8 cellular contexts compared by ENCODE assay signal in genomic region chr5:160009591-160009989, GRCh38. TPM values are rescaled to one million over a fixed set of nuclear protein-coding genes. Genes with fewer than 3 reads are reported as not detected.
DNase-seq lines count a peak whose midpoint lies in the region; ATAC-seq, FAIRE-seq and TF ChIP-seq lines count a peak whose summit lies in the region.

No MANE protein-coding gene starts in this region.

- no peaks in the 10 kb centered on the region for H3K27me3 ChIP-seq in HUES6 (ENCODE audit: control insufficient read depth, insufficient read depth, low read length)
- no peaks in the 10 kb centered on the region for H3K27me3 ChIP-seq in bronchial epithelial cell (ENCODE audit: control insufficient read depth, insufficient read depth, low read length)
- no peaks in the 10 kb centered on the region for H3K27me3 ChIP-seq in mucosa of rectum (ENCODE audit: control insufficient read depth in 2 of 2, insufficient read depth in 2 of 2, low read length in 2 of 2)

- ATAC-seq in GM18867 (IDR thresholded peaks at IDR 0.05; ENCODE audit: unreplicated experiment): peak; percentile 10

- H3K4me3 ChIP-seq in HUES6 (ENCODE audit: low read depth, low read length) (peak overlapping the region; percentile 92), bronchial epithelial cell (ENCODE audit: low read depth, low read length) (peak overlapping the region; percentile 62), mucosa of rectum (ENCODE audit: low read length in 2 of 2) (peak overlapping the region; percentile 93 to 100)

- H3K9me3 ChIP-seq in HUES6 (ENCODE audit: control insufficient read depth, insufficient read depth, low read depth, low read length) (no peaks in the 10 kb centered on the region), mucosa of rectum (ENCODE audit: control insufficient read depth in 2 of 2, low read length in 2 of 2) (no peaks in the 10 kb centered on the region)

- no peaks in the 10 kb centered on the region for H3K4me1 ChIP-seq in HUES6 (ENCODE audit: control insufficient read depth, insufficient read depth, low read length)
- H3K4me1 ChIP-seq in mucosa of rectum (ENCODE audit: control insufficient read depth in 2 of 2, insufficient read depth in 2 of 2, low read length in 2 of 2): peaks cover 22% of the 10 kb centered on the region in 2 donors

- DNase-seq in bronchial epithelial cell (ENCODE audit: low read depth) (no peak), NCI-H1436 treated with DMSO at 0.1 percent for 48 hours (lab: John Stamatoyannopoulos, UW) (no peak), HPDE6-E6E7 (ENCODE audit: extremely low spot score) (no peak), posterior cingulate gyrus (no peak), iPS-NIHi11 (ENCODE audit: low spot score) (no peak)

- H3K36me3 ChIP-seq in HUES6 (ENCODE audit: control insufficient read depth, insufficient read depth, low read length) (peaks cover 34% of the 10 kb centered on the region), bronchial epithelial cell (ENCODE audit: control insufficient read depth, insufficient read depth, low read length) (peaks cover 1% of the 10 kb centered on the region), mucosa of rectum (ENCODE audit: control insufficient read depth in 2 of 2, insufficient read depth in 2 of 2, low read length in 2 of 2) (peaks cover 5 to 6% of the 10 kb centered on the region in 2 donors)

- no peak for TF ChIP-seq CTCF in bronchial epithelial cell (IDR thresholded peaks at IDR 0.05; ENCODE audit: insufficient read depth, low read length, severe bottlenecking)

- intact Hi-C loops in posterior cingulate gyrus (cut with DNase I): no loop called here

- H3K9ac ChIP-seq in HUES6 (ENCODE audit: low read length) (peak overlapping the region; percentile 89), mucosa of rectum (ENCODE audit: low read depth in 1 of 2, low read length in 2 of 2) (peak overlapping the region; percentile 91 to 100)

- peak overlapping the region; percentile 72; the same call in 1 of the 2 replicates for H3K27ac ChIP-seq in HUES6 (ENCODE audit: low read depth, low read length)
- no peak overlapping the region for H3K27ac ChIP-seq in mucosa of rectum (ENCODE audit: low read depth in 2 of 2, low read length in 2 of 2)

- FAIRE-seq in bronchial epithelial cell (lab: Jason Lieb, UNC): no peak

RNA-seq across cellular contexts. Expression of gene TTC1, which starts 0.7 kb away (rescaled TPM):
- 25.5 and 42.4 TPM in 2 replicates for total RNA-seq in bronchial epithelial cell
